ENCODE assay signal across 27 cellular contexts in the genomic region with DNA sequence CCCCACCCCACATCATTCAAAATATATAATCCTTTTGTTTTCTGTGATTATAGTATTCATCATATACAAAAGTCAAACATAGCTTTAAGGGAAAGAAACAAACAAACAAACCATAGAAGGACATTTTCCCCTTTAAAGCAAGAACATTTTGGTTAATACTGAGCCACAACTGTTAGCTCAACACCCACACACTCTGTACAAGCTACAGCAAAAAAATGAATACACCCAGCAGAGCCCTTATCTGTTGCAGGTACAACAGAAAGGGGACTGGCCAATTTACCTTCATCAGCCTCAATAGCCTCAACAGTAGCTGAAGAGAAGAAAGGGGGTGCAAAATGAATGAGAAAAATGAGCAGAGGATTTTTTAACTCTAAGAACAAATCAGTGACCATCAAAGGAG.
A peak's percentile ranks its signal among the peaks of the same experiment; 100 is the strongest.
DNase-seq lines count a peak whose midpoint lies in the region; ATAC-seq and FAIRE-seq lines count a peak whose summit lies in the region.
"Had no signal": no experiment of that assay in that cellular context is flagged by ENCODE, and none has a peak within 500 bp of the region (broad histone marks: within the 10 kb centered on the region; RNA-seq: fewer than 3 reads in every experiment).

No MANE protein-coding gene starts in this region.

- H3K4me1 Mint-ChIP-seq in activated naive CD4-positive, alpha-beta T cell treated with anti-CD3 and anti-CD28 coated beads, Interleukin-2, amount 50 U/mL, for 24 hours, result no peaks in the 10 kb centered on the region

- peaks cover 0 to 2% of the 10 kb centered on the region in 2 donors for H3K36me3 ChIP-seq in small intestine (ENCODE audit: control insufficient read depth in 2 of 2, insufficient read depth in 2 of 2, low read length in 2 of 2)

- no peaks in the 10 kb centered on the region for H3K9me3 ChIP-seq in small intestine (ENCODE audit: control insufficient read depth, low read depth)
- H3K9me3 ChIP-seq: stomach, thyroid gland had no signal

- H3K9me3 Mint-ChIP-seq in activated naive CD4-positive, alpha-beta T cell treated with anti-CD3 and anti-CD28 coated beads, Interleukin-2, amount 50 U/mL, for 24 hours, result no peaks in the 10 kb centered on the region
- H3K9me3 Mint-ChIP-seq: activated T-helper 2 cell treated with anti-CD3 and anti-CD28 coated beads, Interferon-gamma antibody, Interleukin-2, Interleukin-4, amounts not matched to agents 10 μg/mL and 5 μg/mL and 100 μg/mL, durations not matched to agents 14 hours and 24 hours and 36 hours; CD4-positive, alpha-beta T cell; dendritic cell treated with granulocyte-macrophage colony-stimulating factor and Interleukin-4, amounts not matched to agents 40 ng/mL and 50 ng/mL, for 4 days; HFFc6 had no signal

- peak overlapping the region; percentile 12 for H3K27ac Mint-ChIP-seq in activated naive CD4-positive, alpha-beta T cell treated with anti-CD3 and anti-CD28 coated beads, Interleukin-2, amount 50 U/mL, for 24 hours
- H3K27ac Mint-ChIP-seq: activated CD8-positive, alpha-beta T cell treated with anti-CD3 and anti-CD28 coated beads, Interleukin-2, amount 10 ng/mL, durations not matched to agents 7 days and 5 days; activated T-helper 2 cell treated with anti-CD3 and anti-CD28 coated beads, Interferon-gamma antibody, Interleukin-2, Interleukin-4, amounts not matched to agents 10 μg/mL and 5 μg/mL and 100 μg/mL, durations not matched to agents 14 hours and 24 hours and 36 hours; CD4-positive, alpha-beta T cell; dendritic cell treated with granulocyte-macrophage colony-stimulating factor and Interleukin-4, amounts not matched to agents 40 ng/mL and 50 ng/mL, for 4 days; HFFc6 had no signal

- no peaks in the 10 kb centered on the region for H3K27me3 ChIP-seq in small intestine (ENCODE audit: control insufficient read depth in 2 of 2, insufficient read depth in 2 of 2, low read length in 2 of 2)
- H3K27me3 ChIP-seq: cardiac muscle cell, stomach, thyroid gland had no signal

- peak overlapping the region in 1 of 2 donors; percentile 41 for H3K27ac ChIP-seq in small intestine (ENCODE audit: low read depth in 1 of 2, low read length in 1 of 2)
- H3K27ac ChIP-seq: cardiac muscle cell, stomach, thyroid gland had no signal

- peak; percentile 71 for ATAC-seq in HG02885 (IDR thresholded peaks at IDR 0.05; ENCODE audit: poor library complexity, unreplicated experiment)
- ATAC-seq in GM18870 (IDR thresholded peaks at IDR 0.05; ENCODE audit: unreplicated experiment), result no peak
- ATAC-seq: activated CD8-positive, alpha-beta T cell treated with anti-CD3 and anti-CD28 coated beads, Interleukin-2, amount 10 ng/mL, durations not matched to agents 7 days and 5 days; K562 had no signal

- H3K4me1 ChIP-seq in small intestine (ENCODE audit: control insufficient read depth in 2 of 2, insufficient read depth in 1 of 2, low read depth in 1 of 2, low read length in 1 of 2), result no peaks in the 10 kb centered on the region
- H3K4me1 ChIP-seq: stomach, thyroid gland had no signal

- H3K4me3 ChIP-seq in small intestine (ENCODE audit: low read depth in 1 of 2, low read length in 2 of 2), result no peak overlapping the region
- H3K4me3 ChIP-seq: cardiac muscle cell, K562, stomach, thyroid gland had no signal

- DNase-seq in activated naive CD4-positive, alpha-beta T cell (lab: John Stamatoyannopoulos, UW), result no peak
- DNase-seq in cerebellar cortex (ENCODE audit: low spot score), result peak; percentile 10
- DNase-seq in small intestine, result peak; percentile 4
- DNase-seq in NCI-H2171 (lab: John Stamatoyannopoulos, UW), result no peak
- no peak for DNase-seq in NCI-H1436 (lab: John Stamatoyannopoulos, UW)
- DNase-seq: 8988T; activated CD4-positive, alpha-beta T cell treated with anti-CD3 and anti-CD28 coated beads for 1 hour; activated CD8-positive, alpha-beta T cell treated with anti-CD3 and anti-CD28 coated beads, Interleukin-2, amount 10 ng/mL, durations not matched to agents 7 days and 5 days; aorta; CD4-positive, alpha-beta T cell; HFFc6; hypothalamus; NCI-H1105 treated with DMSO at 0.1 percent for 48 hours; NCI-H2029 treated with DMSO at 0.1 percent for 48 hours; NCI-H446; NCI-H774; stimulated activated CD8-positive, alpha-beta memory T cell treated with anti-CD3 and anti-CD28 coated beads, Interleukin-4, amount 100 ng/mL, for 48 hours; stomach; thyroid gland had no signal

- H3K27me3 Mint-ChIP-seq in activated naive CD4-positive, alpha-beta T cell treated with anti-CD3 and anti-CD28 coated beads, Interleukin-2, amount 50 U/mL, for 24 hours, result no peaks in the 10 kb centered on the region
- H3K27me3 Mint-ChIP-seq: activated naive CD8-positive, alpha-beta T cell; CD4-positive, alpha-beta T cell; dendritic cell treated with granulocyte-macrophage colony-stimulating factor and Interleukin-4, amounts not matched to agents 40 ng/mL and 50 ng/mL, for 4 days had no signal

- FAIRE-seq in small intestine (lab: Jason Lieb, UNC), result no peak
- FAIRE-seq: K562 had no signal

- H3K4me3 Mint-ChIP-seq in activated naive CD4-positive, alpha-beta T cell treated with anti-CD3 and anti-CD28 coated beads, Interleukin-2, amount 50 U/mL, for 24 hours, result no peak overlapping the region
- H3K4me3 Mint-ChIP-seq: activated CD8-positive, alpha-beta T cell treated with anti-CD3 and anti-CD28 coated beads, Interleukin-2, amount 10 ng/mL, durations not matched to agents 7 days and 5 days; activated naive CD8-positive, alpha-beta T cell; CD4-positive, alpha-beta T cell; dendritic cell treated with granulocyte-macrophage colony-stimulating factor and Interleukin-4, amounts not matched to agents 40 ng/mL and 50 ng/mL, for 4 days; HFFc6 had no signal

- H3K36me3 Mint-ChIP-seq in activated naive CD4-positive, alpha-beta T cell treated with anti-CD3 and anti-CD28 coated beads, Interleukin-2, amount 50 U/mL, for 24 hours, result peaks cover 8% of the 10 kb centered on the region

Comparison
In these comparisons a context has a peak if more than half of its experiments do, and no peak if none do; other contexts are left out.
1. DNase-seq: peak in cerebellar cortex (single experiment) and small intestine (single experiment); none in activated naive CD4-positive, alpha-beta T cell (0 of 4), NCI-H2171 (single experiment) and NCI-H1436 (single experiment).